ENCODE assay signal across 15 cellular contexts in the genomic region with DNA sequence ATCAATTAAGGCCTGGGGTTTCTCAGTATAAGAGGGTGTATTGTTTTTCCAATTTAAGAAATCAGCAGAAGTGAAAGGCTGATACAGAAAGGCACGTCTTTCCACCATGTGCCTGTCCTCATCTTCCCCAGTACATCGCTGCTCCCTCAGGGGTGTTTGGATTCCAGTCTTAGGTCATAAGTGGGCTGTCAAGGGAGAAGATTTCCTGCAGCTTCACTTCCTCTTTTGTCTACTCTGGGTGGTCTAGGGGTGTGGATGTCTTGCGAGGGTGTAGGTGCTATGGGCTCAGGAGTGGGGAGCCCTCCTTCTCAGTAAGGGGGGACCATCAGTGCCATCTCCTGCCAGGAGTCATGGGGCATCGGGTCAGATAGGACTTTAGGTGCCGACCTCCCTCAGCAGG.
A peak's percentile ranks its signal among the peaks of the same experiment; 100 is the strongest.
DNase-seq lines count a peak whose midpoint lies in the region; ATAC-seq, FAIRE-seq and TF ChIP-seq lines count a peak whose summit lies in the region.
"Had no signal": no experiment of that assay in that cellular context is flagged by ENCODE, and none has a peak within 500 bp of the region (broad histone marks: within the 10 kb centered on the region; RNA-seq: fewer than 3 reads in every experiment).

No MANE protein-coding gene starts in this region.

- no peak for TF ChIP-seq EP300 in K562 (IDR thresholded peaks at IDR 0.05; ENCODE audit: low read length)

- H3K36me3 ChIP-seq in K562 (ENCODE audit: control insufficient read depth, insufficient read depth, low read length) (no peaks in the 10 kb centered on the region), osteoblast (ENCODE audit: insufficient read depth, low read length) (no peaks in the 10 kb centered on the region)

- H3K4me3 ChIP-seq in K562 (no peak overlapping the region), osteoblast (ENCODE audit: insufficient read depth, low read length) (no peak overlapping the region)

- in situ Hi-C loops in KBM-7 (cut with MboI; ENCODE audit: low pct_unique_long_range_greater_than_20kb, low sequenced_read_pairs) (no loop called here), K562 (cut with MboI) (no loop called here)

- POLR2A ChIA-PET in K562 (lab: Yijun Ruan, JAX), result no interaction called here

- no peaks in the 10 kb centered on the region for H4K20me1 ChIP-seq in K562 (replicated peaks; ENCODE audit: control insufficient read depth, insufficient read depth, low read length)
- no peaks in the 10 kb centered on the region for H4K20me1 ChIP-seq in osteoblast (ENCODE audit: insufficient read depth, low read length)

- CTCF ChIA-PET in K562 (lab: Yijun Ruan, JAX; ENCODE audit: low intra/inter-chr PET ratio), result no interaction called here

- no peak for TF ChIP-seq POLR2A in K562 (conservative IDR thresholded peaks at IDR 0.05)

- BruUV-seq in K562 (replicated peaks; lab: Mats Ljungman, UMichigan), result no TSS peak

- H3K9me3 ChIP-seq in K562 (replicated peaks; ENCODE audit: control insufficient read depth, insufficient read depth, low read depth, low read length) (peaks cover 4% of the 10 kb centered on the region), osteoblast (ENCODE audit: low read depth, low read length) (peaks cover 3% of the 10 kb centered on the region)

- 27% methylated on average over 5 of the region's 5 CpGs for WGBS in K562 (ENCODE audit: insufficient coverage, low coverage, missing lambda C conversion rate)

- no peak overlapping the region for H3K9ac ChIP-seq in K562 (ENCODE audit: insufficient read depth in 1 of 2, low read depth in 2 of 2, low read length in 2 of 2)

- FAIRE-seq in K562 (lab: Jason Lieb, UNC), result no peak
- FAIRE-seq: GM12891 had no signal

- DNase-seq in KBM-7 (peak; percentile 42), MV-4-11 (lab: John Stamatoyannopoulos, UW) (peak; percentile 54), UCSD-AML1 (lab: John Stamatoyannopoulos, UW; ENCODE audit: unreplicated experiment) (peak; percentile 8), K562 (ENCODE audit: extremely low read depth in 1 of 4, low spot score in 3 of 4) (no peak), HuH-7 (ENCODE audit: low spot score) (no peak), osteoblast (ENCODE audit: insufficient read length, low spot score, missing footprints) (no peak)
- DNase-seq: ACHN; C1 segment of cervical spinal cord; CD4-positive, alpha-beta T cell; DMS79; GOT3; H9 had no signal

- H3K4me2 ChIP-seq in K562 (ENCODE audit: insufficient read depth, low read length) (peak overlapping the region; percentile 64), osteoblast (ENCODE audit: insufficient read depth, low read length) (no peak overlapping the region)

- no peak for TF ChIP-seq RAD21 in K562 (CRISPR knock-in tag; conservative IDR thresholded peaks at IDR 0.05 in 1 of 2, IDR thresholded peaks at IDR 0.05 in 1 of 2)

- no peaks in the 10 kb centered on the region for H3K9me1 ChIP-seq in K562 (ENCODE audit: control insufficient read depth, insufficient read depth, low read length)

- H3K79me2 ChIP-seq in K562 (ENCODE audit: control insufficient read depth, insufficient read depth, low read length) (no peaks in the 10 kb centered on the region), osteoblast (ENCODE audit: insufficient read depth, low read length) (no peaks in the 10 kb centered on the region)

- H3K4me1 ChIP-seq in K562 (replicated peaks in 1 of 2; ENCODE audit: control insufficient read depth in 2 of 2, insufficient read depth in 2 of 2, low read length in 2 of 2), result peaks cover 3 to 4% of the 10 kb centered on the region in 2 experiments; a peak in 1 of 5 replicates
- no peaks in the 10 kb centered on the region for H3K4me1 ChIP-seq in osteoblast (ENCODE audit: insufficient read depth, low read length)

- H3K27ac ChIP-seq in K562 (ENCODE audit: extremely low read depth, low read depth, low read length), result no peak overlapping the region; the same call in 2 of the 3 replicates
- no peak overlapping the region for H3K27ac ChIP-seq in osteoblast (ENCODE audit: low read depth, low read length)
- H3K27ac ChIP-seq: HL-60 had no signal

- H2AFZ ChIP-seq in K562 (ENCODE audit: low read depth, low read length) (no peak overlapping the region), osteoblast (ENCODE audit: low read length) (no peak overlapping the region)

- no peak for TF ChIP-seq CTCF in K562 (IDR thresholded peaks at IDR 0.05 in 2 of 3, conservative IDR thresholded peaks at IDR 0.05 in 1 of 3; ENCODE audit: insufficient read depth in 2 of 3, low read depth in 1 of 3, low read length in 3 of 3)
- TF ChIP-seq CTCF in osteoblast (IDR thresholded peaks at IDR 0.05; ENCODE audit: extremely low read depth, low read depth, low read length), result no peak

- no peaks in the 10 kb centered on the region for H3K27me3 ChIP-seq in K562 (ENCODE audit: control insufficient read depth in 2 of 2, insufficient read depth in 2 of 2, low read length in 2 of 2)
- no peaks in the 10 kb centered on the region for H3K27me3 ChIP-seq in osteoblast (ENCODE audit: insufficient read depth, low read length)

- intact Hi-C loops in K562 (cut with micrococcal nuclease), result no loop called here

- ATAC-seq in K562, result no peak
- ATAC-seq in HG03571 (IDR thresholded peaks at IDR 0.05; ENCODE audit: unreplicated experiment), result no peak

TF ChIP-seq in K562, 482 proteins besides CTCF, POLR2A, EP300 and RAD21:
- TF ChIP-seq MCM2 (IDR thresholded peaks at IDR 0.05; ENCODE audit: low read depth) (no peak), ZNF511 (CRISPR knock-in tag; IDR thresholded peaks at IDR 0.05) (no peak), SPI1 (IDR thresholded peaks at IDR 0.05; ENCODE audit: borderline replicate concordance, low read depth, low read length) (peak; percentile 86)

Comparison
In these comparisons a context has a peak if more than half of its experiments do, and no peak if none do; other contexts are left out.
1. DNase-seq: peak in KBM-7 (single experiment), MV-4-11 (single experiment) and UCSD-AML1 (single experiment); none in K562 (0 of 4), HuH-7 (single experiment) and osteoblast (single experiment).